ENCODE assay signal across 8 cellular contexts in the genomic region with DNA sequence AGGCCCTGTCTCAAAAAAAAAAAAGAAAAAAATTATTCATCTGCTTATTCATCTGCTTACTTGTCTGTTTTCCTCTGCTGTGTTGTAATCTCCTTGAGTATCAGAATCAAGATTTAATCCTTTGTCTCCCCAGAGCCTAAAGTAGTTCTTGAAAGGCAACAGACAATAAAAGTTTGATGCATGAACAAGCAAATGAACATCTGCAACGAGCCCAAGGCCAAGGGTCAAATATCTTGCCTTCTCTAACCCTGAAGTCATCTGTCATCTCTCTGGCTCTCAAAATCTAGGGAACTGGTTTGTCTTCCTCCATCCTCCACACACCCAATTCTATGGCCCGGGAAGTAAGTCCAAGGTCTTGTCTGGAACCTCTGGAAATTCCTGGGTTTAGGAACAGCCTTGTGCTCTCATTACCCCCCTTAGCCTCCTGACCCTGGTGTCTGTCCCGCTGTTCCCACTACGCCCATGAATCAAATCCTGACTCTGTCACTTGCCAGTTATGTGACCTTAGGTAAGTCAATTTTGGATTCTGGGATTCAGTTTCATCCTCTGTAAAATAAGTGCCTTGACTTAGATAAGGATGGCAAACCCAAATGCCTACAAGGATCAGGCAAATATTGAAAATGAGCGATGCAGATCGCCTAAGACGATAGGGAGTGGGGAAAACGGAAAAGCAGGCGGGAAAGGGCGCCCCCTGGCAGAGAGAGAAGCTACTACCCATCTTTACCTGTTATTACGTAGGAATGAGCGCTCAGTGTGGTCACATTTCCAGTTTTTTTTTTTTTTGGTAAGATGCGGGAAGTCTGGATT.
A peak's percentile ranks its signal among the peaks of the same experiment; 100 is the strongest.
DNase-seq lines count a peak whose midpoint lies in the region; ATAC-seq and TF ChIP-seq lines count a peak whose summit lies in the region.

No MANE protein-coding gene starts in this region.

- no peak overlapping the region for H3K4me3 Mint-ChIP-seq in type B pancreatic cell

- no peak for TF ChIP-seq POLR2A in heart left ventricle (IDR thresholded peaks at IDR 0.05)

- H3K4me1 ChIP-seq in heart left ventricle = no peaks in the 10 kb centered on the region

- ATAC-seq in heart left ventricle = peak in 2 of 4 donors; percentile 45 to 53
- ATAC-seq in Right ventricle myocardium inferior = no peak
- peak; percentile 41 for ATAC-seq in left ventricle myocardium superior
- ATAC-seq in esophagus mucosa = no peak
- ATAC-seq in GM19035 (IDR thresholded peaks at IDR 0.05; ENCODE audit: unreplicated experiment) = no peak

- no peak overlapping the region for H3K27ac ChIP-seq in heart left ventricle

- H3K27me3 Mint-ChIP-seq in type B pancreatic cell = peaks cover 12% of the 10 kb centered on the region

- no peaks in the 10 kb centered on the region for H3K36me3 ChIP-seq in heart left ventricle

- H3K36me3 Mint-ChIP-seq in type B pancreatic cell = no peaks in the 10 kb centered on the region

- in situ Hi-C loops in SK-MEL-5 (cut with HindIII; ENCODE audit: low pct_unique_long_range_greater_than_20kb, low sequenced_read_pairs) = no loop called here

- H3K4me1 Mint-ChIP-seq in type B pancreatic cell (ENCODE audit: unreplicated experiment) = peaks cover 11% of the 10 kb centered on the region

- H3K27ac Mint-ChIP-seq in type B pancreatic cell = no peak overlapping the region

- DNase-seq in heart left ventricle = no peak
- no peak for DNase-seq in Right ventricle myocardium inferior (ENCODE audit: missing footprints)
- DNase-seq in SK-MEL-5 (ENCODE audit: low read depth, low spot score) = peak; percentile 60
- peak; percentile 45 for DNase-seq in left ventricle myocardium superior
- DNase-seq in type B pancreatic cell (ENCODE audit: extremely low spot score, unreplicated experiment) = no peak
- DNase-seq in islet precursor cell = no peak

- TF ChIP-seq CTCF in heart left ventricle (IDR thresholded peaks at IDR 0.05) (peak; percentile 28 to 59 (median 47)), type B pancreatic cell (conservative IDR thresholded peaks at IDR 0.05) (peak; percentile 75)

- intact Hi-C loops in heart left ventricle (cut with DNase I) (loop anchor here in 8 of 10 donors (2.0 to 10.0 kb wide), 3 partner anchors 198 to 202 kb away; no protein-coding TSS in a partner anchor), Right ventricle myocardium inferior (cut with DNase I) (loop anchor here (1.0 kb wide), 1 partner anchor 199 kb away; no protein-coding TSS in a partner anchor), left ventricle myocardium superior (cut with micrococcal nuclease) (no loop called here)

- H3K4me3 ChIP-seq in heart left ventricle = no peak overlapping the region

- no peaks in the 10 kb centered on the region for H3K27me3 ChIP-seq in heart left ventricle

- peaks cover 5% of the 10 kb centered on the region for H3K9me3 Mint-ChIP-seq in type B pancreatic cell

- H3K9me3 ChIP-seq in heart left ventricle = no peaks in the 10 kb centered on the region

- 38 to 56% (median 45%) methylated on average over 13 of the region's 13 CpGs for WGBS in heart left ventricle, 4 donors

Comparison
In these comparisons a context has a peak if more than half of its experiments do, and no peak if none do; other contexts are left out.
1. DNase-seq: peak in SK-MEL-5 (single experiment) and left ventricle myocardium superior (single experiment); none in heart left ventricle (0 of 5), Right ventricle myocardium inferior (single experiment), type B pancreatic cell (single experiment) and islet precursor cell (single experiment).